22 cellular contexts compared by ENCODE assay signal in genomic region chr12:97386133-97386581, GRCh38.
DNase-seq lines count a peak whose midpoint lies in the region; ATAC-seq and TF ChIP-seq lines count a peak whose summit lies in the region.
"Had no signal": no experiment of that assay in that cellular context is flagged by ENCODE, and none has a peak within 500 bp of the region (broad histone marks: within the 10 kb centered on the region; RNA-seq: fewer than 3 reads in every experiment).

No MANE protein-coding gene starts in this region.

- in situ Hi-C loops in astrocyte of the spinal cord (cut with HindIII; ENCODE audit: low sequenced_read_pairs), result no loop called here
- in situ Hi-C loops in GM23248 (cut with MboI), result no loop called here

- DNase-seq in NCI-H82 (lab: John Stamatoyannopoulos, UW) (peak; percentile 10), NCI-H82 treated with DMSO at 0.1 percent for 48 hours (lab: John Stamatoyannopoulos, UW; ENCODE audit: unreplicated experiment) (no peak), astrocyte of the spinal cord (ENCODE audit: low read depth, low spot score) (peak; percentile 79), kidney glomerular epithelial cell (lab: John Stamatoyannopoulos, UW) (peak; percentile 98), substantia nigra (lab: John Stamatoyannopoulos, UW) (peak in 37 of 49 donors; percentile 2 to 67 (median 21)), GOT3 (lab: John Stamatoyannopoulos, UW) (no peak), GM23248 (no peak)
- DNase-seq: activated CD4-positive, alpha-beta T cell treated with anti-CD3 and anti-CD28 coated beads, Interleukin-2, amount 10 ng/mL, durations not matched to agents 7 days and 5 days; activated T-cell treated with anti-CD3 and anti-CD28 coated beads, Interleukin-2, amount 50 U/mL, for 1 hour; CD4-positive, alpha-beta T cell; left ventricle myocardium inferior; NCI-H1092 treated with DMSO at 0.1 percent for 48 hours; NCI-H226; PC-9; stimulated activated CD4-positive, alpha-beta T cell treated with anti-CD3 and anti-CD28 coated beads, Interleukin-15, amount 100 ng/mL, for 24 hours; stimulated activated naive CD8-positive, alpha-beta T cell treated with anti-CD3 and anti-CD28 coated beads, Interleukin-15, amount 100 ng/mL, for 72 hours had no signal

- no peak overlapping the region for H2AFZ ChIP-seq in GM23248
- H2AFZ ChIP-seq: PC-9 had no signal

- 23 to 28% methylated on average over 5 of the region's 5 CpGs for WGBS in GM23248 (ENCODE audit: low coverage in 1 of 2, low lambda C conversion rate in 2 of 2, missing lambda C conversion rate in 2 of 2), 2 experiments

- H3K9ac ChIP-seq in GM23248, result no peak overlapping the region
- H3K9ac ChIP-seq: KMS-11 had no signal

- no peaks in the 10 kb centered on the region for H3F3A ChIP-seq in GM23248 (ENCODE audit: insufficient read depth)

- ATAC-seq in GM18511 (IDR thresholded peaks at IDR 0.05; ENCODE audit: unreplicated experiment), result no peak
- ATAC-seq: A549; stimulated activated naive CD8-positive, alpha-beta T cell treated with anti-CD3 and anti-CD28 coated beads, Interleukin-15, amount 100 ng/mL, for 72 hours had no signal

- H3K36me3 ChIP-seq in GM23248 (ENCODE audit: low read depth), result no peaks in the 10 kb centered on the region
- H3K36me3 ChIP-seq: cardiac muscle cell, left ventricle myocardium inferior, vagina had no signal

- H4K20me1 ChIP-seq in GM23248 (ENCODE audit: insufficient read depth), result no peaks in the 10 kb centered on the region

- no peaks in the 10 kb centered on the region for H3K4me1 ChIP-seq in GM23248 (ENCODE audit: insufficient read depth)
- H3K4me1 ChIP-seq: A549, left ventricle myocardium inferior, vagina had no signal

- no peaks in the 10 kb centered on the region for H3K79me2 ChIP-seq in GM23248 (ENCODE audit: insufficient read depth)

- no peaks in the 10 kb centered on the region for H3K9me3 ChIP-seq in GM23248 (ENCODE audit: low read depth)
- H3K9me3 ChIP-seq: A549, vagina had no signal

- TF ChIP-seq CTCF in astrocyte of the spinal cord (IDR thresholded peaks at IDR 0.05; ENCODE audit: low read depth, low read length), result no peak

- no peaks in the 10 kb centered on the region for H3K27me3 ChIP-seq in GM23248 (replicated peaks; ENCODE audit: insufficient read depth)
- H3K27me3 ChIP-seq: cardiac muscle cell, vagina had no signal

- no peak overlapping the region for H3K4me2 ChIP-seq in GM23248 (ENCODE audit: unreplicated experiment)
- H3K4me2 ChIP-seq: A549, KMS-11, PC-9 had no signal

- H3K9me2 ChIP-seq in GM23248 (ENCODE audit: insufficient read depth), result no peaks in the 10 kb centered on the region

- H3K27ac ChIP-seq in substantia nigra (ENCODE audit: low read depth, low read length, poor library complexity, severe bottlenecking) (no peak overlapping the region), GM23248 (no peak overlapping the region)
- H3K27ac ChIP-seq: A549, cardiac muscle cell, KMS-11, left ventricle myocardium inferior, PC-9, SK-N-MC, vagina had no signal

- H3K4me3 ChIP-seq in astrocyte of the spinal cord (ENCODE audit: low read depth, low read length) (no peak overlapping the region), GM23248 (no peak overlapping the region)
- H3K4me3 ChIP-seq: A549, cardiac muscle cell, left ventricle myocardium inferior, PC-9, SK-N-MC, vagina had no signal

Comparison
In these comparisons a context has a peak if more than half of its experiments do, and no peak if none do; other contexts are left out.
1. DNase-seq: peak in NCI-H82 (single experiment), astrocyte of the spinal cord (single experiment), kidney glomerular epithelial cell (single experiment) and substantia nigra (37 of 49); none in NCI-H82 treated with DMSO at 0.1 percent for 48 hours (single experiment), GOT3 (single experiment) and GM23248 (single experiment).